ENCODE assay signal across 8 cellular contexts in genomic region chr11:86079421-86079820, GRCh38.
"Had no signal": no experiment of that assay in that cellular context is flagged by ENCODE, and none has a peak within 500 bp of the region (broad histone marks: within the 10 kb centered on the region; RNA-seq: fewer than 3 reads in every experiment).

No MANE protein-coding gene starts in this region.

- H3K36me3 ChIP-seq: HAP-1 had no signal

- H3K4me3 ChIP-seq: GM23248, HAP-1 had no signal

- H3K27ac ChIP-seq: GM23248, HL-60 had no signal

- H3K9me3 Mint-ChIP-seq: HFFc6 had no signal

- ATAC-seq: HCT116 had no signal

- H3K27ac Mint-ChIP-seq: HFFc6 had no signal

- H3K9ac ChIP-seq: GM23248 had no signal

- H3K4me3 Mint-ChIP-seq: HFFc6 had no signal

- DNase-seq: GM23248, GOT3, H7, HFFc6, KBM-7 had no signal

- H2AFZ ChIP-seq: GM23248 had no signal

- H3K9me3 ChIP-seq: HAP-1 had no signal
